Comparison of ENCODE assay signal across 23 cellular contexts in the genomic region with DNA sequence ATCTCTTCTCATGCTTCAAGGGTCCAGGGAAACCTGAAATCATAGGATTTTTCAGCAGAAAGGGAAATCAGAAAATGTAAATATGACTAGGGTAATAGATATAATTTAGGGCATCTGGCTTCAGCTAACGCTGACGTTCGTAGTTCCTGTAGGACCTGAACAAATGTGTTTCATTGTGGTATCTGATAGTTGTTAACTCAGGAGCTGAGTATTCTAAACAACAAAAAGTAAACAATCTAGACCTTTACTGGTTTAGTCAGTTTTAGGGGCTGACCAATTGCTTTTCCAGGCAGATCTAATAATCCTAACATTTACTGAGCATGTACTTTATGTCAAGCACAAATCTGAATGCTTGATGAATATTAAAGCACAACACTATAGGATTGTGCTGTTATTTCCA.
DNase-seq lines count a peak whose midpoint lies in the region; ATAC-seq and TF ChIP-seq lines count a peak whose summit lies in the region.
"Had no signal": no experiment of that assay in that cellular context is flagged by ENCODE, and none has a peak within 500 bp of the region (broad histone marks: within the 10 kb centered on the region; RNA-seq: fewer than 3 reads in every experiment).

No MANE protein-coding gene starts in this region.

- H3K27me3 ChIP-seq in left ventricle myocardium inferior (ENCODE audit: low read depth) (no peaks in the 10 kb centered on the region), right atrium auricular region (no peaks in the 10 kb centered on the region)

- peaks cover 30% of the 10 kb centered on the region for H3K36me3 ChIP-seq in left ventricle myocardium inferior
- peaks cover 3% of the 10 kb centered on the region for H3K36me3 ChIP-seq in right atrium auricular region

- H3K4me3 ChIP-seq in left ventricle myocardium inferior (no peak overlapping the region), right atrium auricular region (no peak overlapping the region)
- H3K4me3 ChIP-seq: A549, GM12878, K562 had no signal

- no peak for ATAC-seq in GM19351 (IDR thresholded peaks at IDR 0.05; ENCODE audit: unreplicated experiment)
- ATAC-seq: A549, GM12878, HepG2, K562 had no signal

- intact Hi-C loops in left ventricle myocardium inferior (cut with micrococcal nuclease): no loop called here

- no peaks in the 10 kb centered on the region for H3K9me3 ChIP-seq in left ventricle myocardium inferior (replicated peaks)
- no peaks in the 10 kb centered on the region for H3K9me3 ChIP-seq in right atrium auricular region
- H3K9me3 ChIP-seq: A549, Caco-2 had no signal

- H3K4me1 ChIP-seq in left ventricle myocardium inferior (peaks cover 21% of the 10 kb centered on the region), right atrium auricular region (peaks cover 0 to 15% of the 10 kb centered on the region in 2 donors)
- H3K4me1 ChIP-seq: A549, Caco-2 had no signal

- peak overlapping the region; percentile 73 for H3K27ac ChIP-seq in left ventricle myocardium inferior (replicated peaks)
- H3K27ac ChIP-seq in right atrium auricular region: peak overlapping the region in 1 of 2 donors; percentile 68
- H3K27ac ChIP-seq in caudate nucleus (ENCODE audit: low read depth, low read length): peak overlapping the region; percentile 55
- peak overlapping the region; percentile 5 for H3K27ac ChIP-seq in substantia nigra (ENCODE audit: low read depth, low read length, poor library complexity, severe bottlenecking)
- H3K27ac ChIP-seq: A549 had no signal

- no peak for DNase-seq in left ventricle myocardium inferior
- DNase-seq in right atrium auricular region (ENCODE audit: low spot score): no peak
- DNase-seq in caudate nucleus (lab: John Stamatoyannopoulos, UW): no peak
- DNase-seq in substantia nigra (lab: John Stamatoyannopoulos, UW): no peak
- DNase-seq in NCI-H2107 treated with DMSO at 0.1 percent for 48 hours (lab: John Stamatoyannopoulos, UW; ENCODE audit: unreplicated experiment): no peak
- DNase-seq in H4 (ENCODE audit: low spot score): no peak
- DNase-seq: Caco-2; CD4-positive, alpha-beta memory T cell; DMS79; EL; GDM1; H7; Kasumi-1; MV-4-11; NCI-H1436 treated with DMSO at 0.1 percent for 48 hours; NCI-H187 treated with DMSO at 0.1 percent for 48 hours; RPMI8226; SHP77 had no signal

- TF ChIP-seq CTCF in left ventricle myocardium inferior (IDR thresholded peaks at IDR 0.05; ENCODE audit: borderline replicate concordance) (no peak), right atrium auricular region (IDR thresholded peaks at IDR 0.05) (no peak)
